Comparison of ENCODE assay signal across 8 cellular contexts in the genomic region with DNA sequence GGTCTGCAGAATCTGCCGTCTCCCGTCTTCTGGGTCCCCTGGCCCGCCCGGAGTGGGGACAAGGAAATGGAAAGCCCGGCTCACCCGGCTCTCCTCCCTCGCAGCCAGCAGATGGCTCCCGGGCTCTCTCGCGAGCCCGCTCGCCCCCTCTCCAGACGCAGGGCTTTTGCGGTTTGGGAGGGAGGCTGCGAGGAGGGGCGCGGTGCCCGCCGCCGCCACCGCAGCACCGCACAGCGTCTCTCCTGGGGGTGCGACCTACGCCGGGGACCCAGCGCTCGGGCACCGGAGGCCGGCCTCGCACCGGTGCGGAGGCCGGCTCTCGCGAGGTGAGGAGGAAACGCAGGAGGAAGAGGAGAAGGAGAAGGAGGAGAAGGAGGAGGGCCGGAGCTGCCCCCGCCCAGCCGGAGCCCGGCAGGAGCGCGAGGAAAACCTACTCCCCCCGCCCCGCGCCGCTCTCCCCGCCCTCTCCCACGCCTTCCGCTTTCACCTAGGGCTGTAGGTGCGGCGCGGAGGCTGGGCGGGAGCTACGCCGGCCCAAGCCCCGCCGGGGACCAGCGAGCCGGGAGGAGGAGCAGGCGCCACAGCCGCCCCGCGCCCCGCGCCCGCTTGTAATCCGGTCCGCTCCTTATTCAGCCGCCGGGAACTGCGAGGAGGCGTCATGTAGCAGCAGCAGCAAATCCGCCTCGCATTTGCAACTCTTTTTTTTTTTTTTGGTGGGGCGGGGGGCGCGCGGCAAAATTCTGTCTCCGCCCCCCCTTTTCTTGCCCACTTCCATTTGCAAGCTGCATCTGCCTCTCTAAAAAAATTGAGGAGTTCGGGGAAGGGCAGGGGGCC. TPM values are rescaled to one million over a fixed set of nuclear protein-coding genes. Genes with fewer than 3 reads are reported as not detected.
A peak's percentile ranks its signal among the peaks of the same experiment; 100 is the strongest.
DNase-seq lines count a peak whose midpoint lies in the region; FAIRE-seq and TF ChIP-seq lines count a peak whose summit lies in the region.

Gene CARMIL1 (plus strand): TSS at position 461 of the 834 bp plus-strand sequence. CDS start 422 bp downstream, outside the sequence.

- TF ChIP-seq EP300 in suprapubic skin (IDR thresholded peaks at IDR 0.05): no peak

- peak within 1 kb of the TSS; percentile 57 for H3K27ac ChIP-seq in SJSA1
- H3K27ac ChIP-seq in suprapubic skin: peak within 1 kb of the TSS; percentile 83

- H3K4me1 Mint-ChIP-seq in activated naive CD4-positive, alpha-beta T cell treated with anti-CD3 and anti-CD28 coated beads, Interleukin-2, amount 10 ng/mL, durations not matched to agents 7 days and 5 days: peaks cover 24% of the 10 kb centered on the region

- WGBS in suprapubic skin: 0% methylated on average over 46 of the region's 81 CpGs

- DNase-seq in G401 (ENCODE audit: low spot score) (peak; percentile 89), H54 (ENCODE audit: insufficient read length, low spot score) (peak; percentile 83), M059J (ENCODE audit: low read depth) (peak; percentile 89), SJSA1 (ENCODE audit: low read depth in 1 of 2, low spot score in 2 of 2) (peak; percentile 79 to 94), globus pallidus (ENCODE audit: low spot score) (peak; percentile 58), occipital lobe (lab: John Stamatoyannopoulos, UW) (peak; percentile 70), suprapubic skin (ENCODE audit: low spot score in 2 of 2) (peak; percentile 85 to 91)
- DNase-seq in activated naive CD4-positive, alpha-beta T cell treated with anti-CD3 and anti-CD28 coated beads, Interleukin-2, amount 10 ng/mL, durations not matched to agents 7 days and 5 days: peak; percentile 84

- H3K4me1 ChIP-seq in SJSA1 (replicated peaks) (peaks cover 29% of the 10 kb centered on the region), suprapubic skin (peaks cover 36% of the 10 kb centered on the region)

- TF ChIP-seq POLR2A in H54 (IDR thresholded peaks at IDR 0.05; ENCODE audit: low read depth, low read length) (peak; percentile 62), suprapubic skin (IDR thresholded peaks at IDR 0.05) (no peak)

- H3K4me3 ChIP-seq in SJSA1 (peak within 1 kb of the TSS; percentile 72), suprapubic skin (peak within 1 kb of the TSS; percentile 78)

- no peaks in the 10 kb centered on the region for H3K36me3 Mint-ChIP-seq in activated naive CD4-positive, alpha-beta T cell treated with anti-CD3 and anti-CD28 coated beads, Interleukin-2, amount 10 ng/mL, durations not matched to agents 7 days and 5 days

- CTCF ChIA-PET in activated naive CD4-positive, alpha-beta T cell treated with anti-CD3 and anti-CD28 coated beads, Interleukin-2, amount 10 ng/mL, durations not matched to agents 7 days and 5 days (lab: Charles Lee): interaction anchor here (0.8 to 5.3 kb wide), 27 partner anchors 8 to 323 kb away, joined by 3 to 87 read pairs (median 6); no protein-coding TSS in a partner anchor

- H3K27me3 Mint-ChIP-seq in activated naive CD4-positive, alpha-beta T cell treated with anti-CD3 and anti-CD28 coated beads, Interleukin-2, amount 10 ng/mL, durations not matched to agents 7 days and 5 days: peaks cover 27% of the 10 kb centered on the region

- H3K9me3 ChIP-seq in SJSA1 (replicated peaks) (no peaks in the 10 kb centered on the region), suprapubic skin (no peaks in the 10 kb centered on the region)

- no peak for FAIRE-seq in H54 (lab: Jason Lieb, UNC)

- H3K36me3 ChIP-seq in SJSA1: 0 out of 2 replicates have a peak, but pooled peaks cover 2% of the 10 kb centered on the region
- H3K36me3 ChIP-seq in suprapubic skin: no peaks in the 10 kb centered on the region

- peak within 1 kb of the TSS; percentile 84 for H3K4me3 Mint-ChIP-seq in activated naive CD4-positive, alpha-beta T cell treated with anti-CD3 and anti-CD28 coated beads, Interleukin-2, amount 10 ng/mL, durations not matched to agents 7 days and 5 days

- peak within 1 kb of the TSS; percentile 68 for H3K27ac Mint-ChIP-seq in activated naive CD4-positive, alpha-beta T cell treated with anti-CD3 and anti-CD28 coated beads, Interleukin-2, amount 10 ng/mL, durations not matched to agents 7 days and 5 days

- H3K9me3 Mint-ChIP-seq in activated naive CD4-positive, alpha-beta T cell treated with anti-CD3 and anti-CD28 coated beads, Interleukin-2, amount 10 ng/mL, durations not matched to agents 7 days and 5 days: no peaks in the 10 kb centered on the region

- in situ Hi-C loops in G401 (cut with HindIII; ENCODE audit: low sequenced_read_pairs): no loop called here

- peak; percentile 22 to 71 for TF ChIP-seq CTCF in suprapubic skin (IDR thresholded peaks at IDR 0.05)

- H3K27me3 ChIP-seq in SJSA1 (replicated peaks) (no peaks in the 10 kb centered on the region), suprapubic skin (no peaks in the 10 kb centered on the region)

RNA-seq across cellular contexts. Expression of gene CARMIL1, which starts in this region (rescaled TPM):
- 0.20 and 0.37 TPM in 2 replicates for total RNA-seq in G401 (2014; rRNA removed; shearing (Covaris generic))
- 13.9 and 20.3 TPM in 2 replicates for total RNA-seq in M059J (2014; rRNA removed; shearing (Covaris generic))
- total RNA-seq in SJSA1 (2014; rRNA removed; shearing (Covaris generic)): 21.2 and 22.2 TPM in 2 replicates
- total RNA-seq in occipital lobe (30.4 TPM), suprapubic skin (10 to 100 TPM; 13.6 to 33.2 (median 22.2) TPM)

Comparison
In these comparisons a context has a peak if more than half of its experiments do, and no peak if none do; other contexts are left out.
1. Peak in every context shown above with its lines: DNase-seq, H3K4me3 ChIP-seq and H3K27ac ChIP-seq.
2. RNA of gene CARMIL1 (total RNA-seq): 30.4 TPM in occipital lobe (single experiment), 13.6 to 33.2 TPM in suprapubic skin, 21.2 to 22.2 TPM in SJSA1 and 13.9 to 20.3 TPM in M059J; 0.20 to 0.37 TPM in G401; every median in the first group is over 10 times any median in the second.
3. Peak in DNase-seq in G401; RNA of the gene not detected or under 1 TPM.